In genomic region chr20:20095114-20095872, GRCh38 we compare ENCODE assay signal across 19 cellular contexts. TPM values are rescaled to one million over a fixed set of nuclear protein-coding genes. Genes with fewer than 3 reads are reported as not detected.
DNase-seq lines count a peak whose midpoint lies in the region; ATAC-seq, FAIRE-seq and TF ChIP-seq lines count a peak whose summit lies in the region.
"Had no signal": no experiment of that assay in that cellular context is flagged by ENCODE, and none has a peak within 500 bp of the region (broad histone marks: within the 10 kb centered on the region; RNA-seq: fewer than 3 reads in every experiment).

No MANE protein-coding gene starts in this region.

- H3K27ac ChIP-seq in A549 (no peak overlapping the region), tibial artery (no peak overlapping the region)
- H3K27ac ChIP-seq: GM23248, PC-9, RWPE1, SJSA1 had no signal

- no peak for TF ChIP-seq RAD21 in A549 (conservative IDR thresholded peaks at IDR 0.05 in 1 of 2, IDR thresholded peaks at IDR 0.05 in 1 of 2)

- 0 out of 6 replicates have a peak, but pooled peaks of 1 of the 2 experiments have one; percentile 19 for ATAC-seq in A549

- TF ChIP-seq POLR2A in A549 (IDR thresholded peaks at IDR 0.05; ENCODE audit: low read length), result no peak; the same call in 1 of the 2 replicates
- TF ChIP-seq POLR2A in GM12892 (IDR thresholded peaks at IDR 0.05; ENCODE audit: low read depth, low read length), result no peak

- DNase-seq in A549 (ENCODE audit: low read depth in 1 of 2, low spot score in 1 of 2), result no peak
- DNase-seq in DMS 273 treated with DMSO at 0.1 percent for 48 hours (lab: John Stamatoyannopoulos, UW), result peak; percentile 88
- peak; percentile 37 for DNase-seq in NCI-H69 (lab: John Stamatoyannopoulos, UW)
- peak; percentile 13 for DNase-seq in myocyte (ENCODE audit: low read depth)
- DNase-seq in GM12892 (ENCODE audit: insufficient read length), result no peak
- no peak for DNase-seq in tibial artery
- DNase-seq in pons (ENCODE audit: low spot score), result no peak
- DNase-seq: DMS79 treated with DMSO at 0.1 percent for 48 hours, GM23248, Karpas-422, MG63, NCI-H1048, NCI-H2029 treated with DMSO at 0.1 percent for 48 hours, PC-9 had no signal

- no peak overlapping the region for H3K4me2 ChIP-seq in A549
- H3K4me2 ChIP-seq: PC-9 had no signal

- H3K4me1 ChIP-seq in A549 (no peaks in the 10 kb centered on the region), tibial artery (no peaks in the 10 kb centered on the region)
- H3K4me1 ChIP-seq: HAP-1, SJSA1 had no signal

- TF ChIP-seq CTCF in A549 (IDR thresholded peaks at IDR 0.05) (no peak), tibial artery (IDR thresholded peaks at IDR 0.05) (no peak)

- CTCF ChIA-PET in A549 (lab: Yijun Ruan, JAX), result interaction anchor here (0.9 to 1.7 kb wide), 2 partner anchors 12 to 49 kb away, joined by 3 to 6 read pairs; no protein-coding TSS in a partner anchor

- intact Hi-C loops in tibial artery (cut with DNase I; ENCODE audit: low total_unique reads), result no loop called here

- H3K9me3 ChIP-seq in A549 (no peaks in the 10 kb centered on the region), tibial artery (no peaks in the 10 kb centered on the region)
- H3K9me3 ChIP-seq: HAP-1, MG63, SJSA1 had no signal

- TF ChIP-seq EP300 in A549 (IDR thresholded peaks at IDR 0.05), result no peak

- FAIRE-seq in A549 (lab: Jason Lieb, UNC) (no peak), GM12892 (lab: Jason Lieb, UNC) (no peak)
- FAIRE-seq: D721Med had no signal

- POLR2A ChIA-PET in A549 (lab: Yijun Ruan, JAX), result no interaction called here

- H3K4me3 ChIP-seq in A549 (no peak overlapping the region), tibial artery (no peak overlapping the region)
- H3K4me3 ChIP-seq: GM23248, HAP-1, MG63, PC-9, SJSA1 had no signal

- 64% methylated on average over 10 of the region's 10 CpGs for WGBS in A549 (ENCODE audit: missing lambda C conversion rate)

- no peaks in the 10 kb centered on the region for H3K36me3 ChIP-seq in tibial artery
- H3K36me3 ChIP-seq: HAP-1, MG63, SJSA1 had no signal

- peaks cover 0 to 4% of the 10 kb centered on the region in 2 donors for H3K27me3 ChIP-seq in tibial artery
- H3K27me3 ChIP-seq: MG63 had no signal

TF ChIP-seq in A549, 52 proteins besides CTCF, POLR2A, EP300 and RAD21:
- no peak for TF ChIP-seq NFE2L2 (conservative IDR thresholded peaks at IDR 0.05; ENCODE audit: low read length)
- peak; percentile 90 for TF ChIP-seq MAFK (IDR thresholded peaks at IDR 0.05; ENCODE audit: partially characterized antibody)
- TF ChIP-seq, protein P1, sequence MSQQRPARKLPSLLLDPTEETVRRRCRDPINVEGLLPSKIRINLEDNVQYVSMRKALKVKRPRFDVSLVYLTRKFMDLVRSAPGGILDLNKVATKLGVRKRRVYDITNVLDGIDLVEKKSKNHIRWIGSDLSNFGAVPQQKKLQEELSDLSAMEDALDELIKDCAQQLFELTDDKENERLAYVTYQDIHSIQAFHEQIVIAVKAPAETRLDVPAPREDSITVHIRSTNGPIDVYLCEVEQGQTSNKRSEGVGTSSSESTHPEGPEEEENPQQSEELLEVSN (IDR thresholded peaks at IDR 0.05; ENCODE audit: borderline replicate concordance, low read depth), result no peak

RNA-seq across cellular contexts. Expression of gene CFAP61, which starts 43.0 kb away (rescaled TPM):
- polyA plus RNA-seq in A549 (2011; rRNA removed), result 0.70 and 0.86 TPM in 2 replicates
- polyA plus RNA-seq in A549 (2012; cell fraction: cytosol; rRNA removed), result 0.30 and 0.34 TPM in 2 replicates
- polyA plus RNA-seq in A549 (2012; cell fraction: nucleus; rRNA removed), result 0.46 and 0.94 TPM in 2 replicates
- polyA plus RNA-seq in A549 (2017; fragmentation: RNase III; extraction: RNeasy Plus Mini Kit Qiagen cat#74134 plus additional on column Dnase treatment), result 0.39 to 0.49 TPM (median 0.46 TPM) in 3 replicates
- 1.4 and 2.9 TPM in 2 replicates for polyA minus RNA-seq in A549 (2011; rRNA and poly(A)+ RNA removed)
- 0.83 and 2.1 TPM in 2 replicates for total RNA-seq in myocyte
- 0.58 TPM for polyA plus RNA-seq in myocyte (2012)
- 0.25 TPM for polyA plus RNA-seq in GM12892 (2012; ENCODE audit: missing spikeins)
- total RNA-seq: GM23248, HT-29, SJSA1 had no signal
- polyA plus RNA-seq: GM23248 had no signal

RNA-seq across cellular contexts. Expression of gene CRNKL1, which starts 43.0 kb away (rescaled TPM):
- 23.6 and 32.1 TPM in 2 replicates for polyA plus RNA-seq in A549 (2011; rRNA removed)
- 6.2 and 7.0 TPM in 2 replicates for polyA plus RNA-seq in A549 (2012; cell fraction: cytosol; rRNA removed)
- polyA plus RNA-seq in A549 (2012; cell fraction: nucleus; rRNA removed), result 4.9 and 6.4 TPM in 2 replicates
- 19.1 to 20.5 TPM (median 19.4 TPM) in 3 replicates for polyA plus RNA-seq in A549 (2017; fragmentation: RNase III; extraction: RNeasy Plus Mini Kit Qiagen cat#74134 plus additional on column Dnase treatment)
- 15.8 and 16.4 TPM in 2 replicates for polyA minus RNA-seq in A549 (2011; rRNA and poly(A)+ RNA removed)
- 33.6 and 36.2 TPM in 2 replicates for total RNA-seq in myocyte
- 10.1 TPM for polyA plus RNA-seq in myocyte (2012)
- 13.9 TPM for polyA plus RNA-seq in GM12892 (2012; ENCODE audit: missing spikeins)

Comparison
In these comparisons a context has a peak if more than half of its experiments do, and no peak if none do; other contexts are left out.
1. DNase-seq: peak in DMS 273 treated with DMSO at 0.1 percent for 48 hours (single experiment), NCI-H69 (single experiment) and myocyte (single experiment); none in A549 (0 of 2), GM12892 (single experiment), tibial artery (0 of 2) and pons (single experiment).